ENCODE assay signal across 10 cellular contexts in the genomic region with DNA sequence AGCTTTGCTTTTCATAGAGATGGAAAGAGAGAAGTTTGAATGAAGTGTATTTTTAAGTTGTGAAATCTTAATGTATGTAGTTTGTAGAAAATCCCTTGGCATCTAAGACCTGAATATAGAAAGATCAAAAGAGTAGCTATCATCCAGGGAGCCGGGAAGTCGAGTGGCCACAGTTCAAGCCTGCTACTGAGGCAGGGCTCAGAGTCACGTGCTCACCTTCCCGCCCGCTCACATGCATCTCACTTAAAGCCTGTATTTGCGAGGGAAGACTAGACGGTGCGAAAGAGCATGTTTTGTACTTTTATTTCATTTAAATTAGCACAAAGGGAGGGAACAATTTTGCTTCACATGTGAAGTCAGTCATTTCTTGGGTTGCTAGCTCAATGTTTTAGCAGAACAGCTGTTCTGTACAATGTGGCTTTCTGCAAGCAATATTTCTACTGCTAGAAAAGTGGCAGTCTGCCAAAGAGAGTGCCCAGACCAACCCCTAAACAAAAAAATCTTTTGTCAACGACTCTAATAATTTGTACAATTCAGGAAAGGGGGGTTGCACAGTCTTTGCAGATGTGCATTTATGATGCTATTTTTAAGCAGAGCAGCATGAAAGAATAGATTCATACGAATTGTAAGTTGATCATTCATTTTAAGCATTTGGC.
DNase-seq lines count a peak whose midpoint lies in the region; ATAC-seq, FAIRE-seq and TF ChIP-seq lines count a peak whose summit lies in the region.
"Had no signal": no experiment of that assay in that cellular context is flagged by ENCODE, and none has a peak within 500 bp of the region (broad histone marks: within the 10 kb centered on the region; RNA-seq: fewer than 3 reads in every experiment).

No MANE protein-coding gene starts in this region.

- H2AFZ ChIP-seq in hepatocyte, result no peak overlapping the region

- no peak for ATAC-seq in GM18517 (IDR thresholded peaks at IDR 0.05; ENCODE audit: unreplicated experiment)

- FAIRE-seq in urothelium cell line (lab: Jason Lieb, UNC), result no peak

- H3K9me3 ChIP-seq in breast epithelium, result no peaks in the 10 kb centered on the region
- H3K9me3 ChIP-seq in hepatocyte (ENCODE audit: low read depth), result no peaks in the 10 kb centered on the region

- no peak overlapping the region for H3K4me3 Mint-ChIP-seq in MCF 10A (ENCODE audit: unreplicated experiment)
- H3K4me3 Mint-ChIP-seq in nephron progenitor cell, result no peak overlapping the region

- H3K36me3 Mint-ChIP-seq in MCF 10A (ENCODE audit: insufficient read depth, unreplicated experiment) (no peaks in the 10 kb centered on the region), nephron progenitor cell (ENCODE audit: low read depth) (no peaks in the 10 kb centered on the region)

- DNase-seq in MCF 10A (ENCODE audit: unreplicated experiment) (peak; percentile 1), breast epithelium (ENCODE audit: low spot score in 2 of 2) (no peak), SK-MEL-5 (ENCODE audit: low read depth, low spot score) (peak; percentile 60), hepatocyte (ENCODE audit: low spot score) (peak; percentile 29), urothelium cell line (ENCODE audit: low spot score) (peak; percentile 20), AG08396 (ENCODE audit: low spot score) (no peak), nephron progenitor cell (no peak)
- DNase-seq: MM.1S, trophoblast cell had no signal

- intact Hi-C loops in MCF 10A (cut with micrococcal nuclease) (no loop called here), breast epithelium (cut with DNase I; ENCODE audit: low total_unique reads) (no loop called here)

- CTCF ChIA-PET in MCF 10A (lab: Yijun Ruan, JAX), result interaction anchor here (1.0 kb wide), 1 partner anchor 11 kb away, joined by 3 read pairs; no protein-coding TSS in a partner anchor

- H3K4me1 Mint-ChIP-seq in MCF 10A (ENCODE audit: insufficient read depth, unreplicated experiment) (no peaks in the 10 kb centered on the region), nephron progenitor cell (no peaks in the 10 kb centered on the region)

- TF ChIP-seq POLR2A in breast epithelium (IDR thresholded peaks at IDR 0.05), result no peak

- POLR2A ChIA-PET in MCF 10A (lab: Yijun Ruan, JAX), result no interaction called here

- H3K27me3 ChIP-seq in breast epithelium, result no peaks in the 10 kb centered on the region
- no peaks in the 10 kb centered on the region for H3K27me3 ChIP-seq in hepatocyte

- no peaks in the 10 kb centered on the region for H4K20me1 ChIP-seq in hepatocyte (ENCODE audit: insufficient read depth, poor library complexity, severe bottlenecking)

- WGBS in hepatocyte (ENCODE audit: low lambda C conversion rate, missing lambda C conversion rate), result 67% methylated on average over 10 of the region's 10 CpGs

- H3K4me3 ChIP-seq in breast epithelium (no peak overlapping the region), hepatocyte (no peak overlapping the region)

- H3K27me3 Mint-ChIP-seq in MCF 10A (ENCODE audit: insufficient read depth, unreplicated experiment) (peaks cover 44% of the 10 kb centered on the region), nephron progenitor cell (ENCODE audit: low read depth, poor library complexity) (no peaks in the 10 kb centered on the region)

- H3K4me1 ChIP-seq in breast epithelium (no peaks in the 10 kb centered on the region), hepatocyte (ENCODE audit: insufficient read depth) (no peaks in the 10 kb centered on the region)

- no peaks in the 10 kb centered on the region for H3K9me2 ChIP-seq in hepatocyte (replicated peaks; ENCODE audit: insufficient read depth)

- in situ Hi-C loops in SK-MEL-5 (cut with HindIII; ENCODE audit: low pct_unique_long_range_greater_than_20kb, low sequenced_read_pairs), result no loop called here

- H3K36me3 ChIP-seq in breast epithelium (no peaks in the 10 kb centered on the region), hepatocyte (replicated peaks; ENCODE audit: insufficient read depth, low read depth) (no peaks in the 10 kb centered on the region)

- no peaks in the 10 kb centered on the region for H3K79me2 ChIP-seq in hepatocyte

- peak overlapping the region; percentile 13 for H3K4me2 ChIP-seq in hepatocyte

- no TSS peak for BruUV-seq in MCF 10A (replicated peaks; lab: Mats Ljungman, UMichigan)

- TF ChIP-seq CTCF in MCF 10A (IDR thresholded peaks at IDR 0.05; ENCODE audit: unreplicated experiment) (no peak), breast epithelium (IDR thresholded peaks at IDR 0.05) (no peak), hepatocyte (IDR thresholded peaks at IDR 0.05; ENCODE audit: poor library complexity) (no peak), nephron progenitor cell (IDR thresholded peaks at IDR 0.05) (no peak)

- H3K27ac ChIP-seq in breast epithelium (no peak overlapping the region), hepatocyte (no peak overlapping the region)

- no peaks in the 10 kb centered on the region for H3K9me3 Mint-ChIP-seq in MCF 10A (ENCODE audit: unreplicated experiment)
- H3K9me3 Mint-ChIP-seq in nephron progenitor cell, result no peaks in the 10 kb centered on the region

- no peak overlapping the region for H3K27ac Mint-ChIP-seq in MCF 10A (ENCODE audit: low read depth, unreplicated experiment)
- H3K27ac Mint-ChIP-seq in nephron progenitor cell, result no peak overlapping the region

Comparison
In these comparisons a context has a peak if more than half of its experiments do, and no peak if none do; other contexts are left out.
1. DNase-seq: peak in MCF 10A (single experiment), SK-MEL-5 (single experiment), hepatocyte (single experiment) and urothelium cell line (single experiment); none in breast epithelium (0 of 2), AG08396 (single experiment) and nephron progenitor cell (single experiment).